Comparison of ENCODE assay signal across 13 cellular contexts in the genomic region with DNA sequence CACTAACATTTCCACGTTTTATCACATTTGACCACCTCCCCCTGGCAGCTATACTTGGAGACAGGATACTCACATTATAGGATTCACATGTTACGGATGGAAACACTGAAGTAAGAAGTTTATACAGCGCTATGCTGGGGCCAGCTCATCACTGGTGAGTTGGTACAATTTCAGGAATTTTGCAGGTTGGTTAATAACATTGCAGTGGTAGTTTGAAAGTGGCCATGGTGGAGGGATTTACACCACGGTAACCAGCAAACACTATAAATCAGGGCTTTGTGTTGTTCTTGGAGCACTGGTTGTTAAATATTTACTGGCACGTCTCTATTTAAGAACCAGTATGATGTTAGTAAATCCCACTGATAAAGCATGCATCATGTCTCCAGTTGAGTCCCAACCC.
"Had no signal": no experiment of that assay in that cellular context is flagged by ENCODE, and none has a peak within 500 bp of the region (broad histone marks: within the 10 kb centered on the region; RNA-seq: fewer than 3 reads in every experiment).

No MANE protein-coding gene starts in this region.

- H3K27ac ChIP-seq: upper lobe of left lung had no signal

- H3K4me3 ChIP-seq: lung, upper lobe of left lung had no signal

- H3K36me3 ChIP-seq: upper lobe of left lung had no signal

- H3K4me1 ChIP-seq: upper lobe of left lung had no signal

- H3K9me3 ChIP-seq: upper lobe of left lung had no signal

- H3K27me3 ChIP-seq: upper lobe of left lung had no signal

- DNase-seq: activated B cell treated with CpG ODN at 0.5 μM for 24 hours; activated CD4-positive, alpha-beta T cell treated with anti-CD3 and anti-CD28 coated beads, Interleukin-2, amount 10 ng/mL, durations not matched to agents 7 days and 5 days; activated T-cell treated with anti-CD3 and anti-CD28 coated beads for 4 hours; amygdala; foreskin melanocyte; naive B cell; nucleus accumbens; stimulated activated CD4-positive, alpha-beta T cell treated with anti-CD3 and anti-CD28 coated beads, Interleukin-2, amount 100 ng/mL, for 24 hours; stimulated activated naive B cell treated with anti-CD40 and anti-IgM and Interleukin-4, amounts not matched to agents 10 μg/mL and 1 μg/mL and 100 μg/mL, for 72 hours; T-helper 2 cell; upper lobe of left lung had no signal

- ATAC-seq: activated T-helper 17 cell treated with anti-CD3 and anti-CD28 coated beads, Interleukin-2, amount 50 U/mL, for 72 hours; stimulated activated naive B cell treated with anti-CD40 and anti-IgM and Interleukin-4, amounts not matched to agents 10 μg/mL and 1 μg/mL and 100 μg/mL, for 72 hours had no signal
